ENCODE assay signal across 14 cellular contexts in genomic region chr16:86568677-86569623, GRCh38. TPM values are rescaled to one million over a fixed set of nuclear protein-coding genes. Genes with fewer than 3 reads are reported as not detected.
A peak's percentile ranks its signal among the peaks of the same experiment; 100 is the strongest.
DNase-seq lines count a peak whose midpoint lies in the region; ATAC-seq and TF ChIP-seq lines count a peak whose summit lies in the region.
"Had no signal": no experiment of that assay in that cellular context is flagged by ENCODE, and none has a peak within 500 bp of the region (broad histone marks: within the 10 kb centered on the region; RNA-seq: fewer than 3 reads in every experiment).

No MANE protein-coding gene starts in this region.

- H3K9me3 ChIP-seq in mesodermal cell (ENCODE audit: control insufficient read depth, low read length): no peaks in the 10 kb centered on the region
- no peaks in the 10 kb centered on the region for H3K9me3 ChIP-seq in vagina
- H3K9me3 ChIP-seq: transverse colon had no signal

- peaks cover 64% of the 10 kb centered on the region for H3K27me3 Mint-ChIP-seq in activated naive CD8-positive, alpha-beta T cell treated with anti-CD3 and anti-CD28 coated beads, Interleukin-2, amount 10 ng/mL, durations not matched to agents 7 days and 5 days
- H3K27me3 Mint-ChIP-seq in activated naive CD8-positive, alpha-beta T cell treated with anti-CD3 and anti-CD28 coated beads for 36 hours: peaks cover 85% of the 10 kb centered on the region

- POLR2A ChIA-PET in activated naive CD8-positive, alpha-beta T cell treated with anti-CD3 and anti-CD28 coated beads, Interleukin-2, amount 10 ng/mL, durations not matched to agents 7 days and 5 days (lab: Charles Lee): no interaction called here

- intact Hi-C loops in vagina (cut with DNase I): loop anchor here (5.0 kb wide), 2 partner anchors 113 to 483 kb away; no protein-coding TSS in a partner anchor

- DNase-seq in activated naive CD8-positive, alpha-beta T cell treated with anti-CD3 and anti-CD28 coated beads, Interleukin-2, amount 10 ng/mL, durations not matched to agents 7 days and 5 days: no peak
- no peak for DNase-seq in activated naive CD8-positive, alpha-beta T cell treated with anti-CD3 and anti-CD28 coated beads for 36 hours
- DNase-seq in dermis blood vessel endothelial cell: peak; percentile 43
- no peak for DNase-seq in vagina (ENCODE audit: extremely low spot score in 2 of 2)
- DNase-seq in NCI-H345 treated with DMSO at 0.1 percent for 48 hours (lab: John Stamatoyannopoulos, UW; ENCODE audit: unreplicated experiment): no peak
- DNase-seq in DMS114 treated with DMSO at 0.1 percent for 48 hours (lab: John Stamatoyannopoulos, UW; ENCODE audit: unreplicated experiment): no peak
- DNase-seq: activated CD4-positive, alpha-beta T cell treated with anti-CD3 and anti-CD28 coated beads, Interleukin-2, amount 50 U/mL, for 48 hours; C1 segment of cervical spinal cord; central memory CD4-positive, alpha-beta T cell; NCI-H146; transverse colon had no signal

- H3K4me1 Mint-ChIP-seq in activated naive CD8-positive, alpha-beta T cell treated with anti-CD3 and anti-CD28 coated beads, Interleukin-2, amount 10 ng/mL, durations not matched to agents 7 days and 5 days: peaks cover 2% of the 10 kb centered on the region
- H3K4me1 Mint-ChIP-seq in activated naive CD8-positive, alpha-beta T cell treated with anti-CD3 and anti-CD28 coated beads for 36 hours: peaks cover 6% of the 10 kb centered on the region

- H3K27me3 ChIP-seq in vagina: no peaks in the 10 kb centered on the region

- H3K4me1 ChIP-seq in mesodermal cell (ENCODE audit: control insufficient read depth, insufficient read depth, low read length, poor library complexity, severe bottlenecking): peaks cover 34% of the 10 kb centered on the region
- H3K4me1 ChIP-seq in vagina: peaks cover 15% of the 10 kb centered on the region

- TF ChIP-seq CTCF in vagina (IDR thresholded peaks at IDR 0.05): no peak

- H3K36me3 Mint-ChIP-seq in activated naive CD8-positive, alpha-beta T cell treated with anti-CD3 and anti-CD28 coated beads, Interleukin-2, amount 10 ng/mL, durations not matched to agents 7 days and 5 days: no peaks in the 10 kb centered on the region
- no peaks in the 10 kb centered on the region for H3K36me3 Mint-ChIP-seq in activated naive CD8-positive, alpha-beta T cell treated with anti-CD3 and anti-CD28 coated beads for 36 hours

- H3K27ac ChIP-seq in mesodermal cell (ENCODE audit: low read depth, low read length, severe bottlenecking) (no peak overlapping the region), vagina (no peak overlapping the region)
- H3K27ac ChIP-seq: transverse colon had no signal

- peaks cover 23% of the 10 kb centered on the region for H3K36me3 ChIP-seq in mesodermal cell (ENCODE audit: control insufficient read depth, insufficient read depth, low read length)
- H3K36me3 ChIP-seq in vagina: no peaks in the 10 kb centered on the region
- H3K36me3 ChIP-seq: transverse colon had no signal

- no peaks in the 10 kb centered on the region for H3K9me3 Mint-ChIP-seq in activated naive CD8-positive, alpha-beta T cell treated with anti-CD3 and anti-CD28 coated beads, Interleukin-2, amount 10 ng/mL, durations not matched to agents 7 days and 5 days
- no peaks in the 10 kb centered on the region for H3K9me3 Mint-ChIP-seq in activated naive CD8-positive, alpha-beta T cell treated with anti-CD3 and anti-CD28 coated beads for 36 hours

- ATAC-seq in activated naive CD8-positive, alpha-beta T cell treated with anti-CD3 and anti-CD28 coated beads, Interleukin-2, amount 10 ng/mL, durations not matched to agents 7 days and 5 days (ENCODE audit: low read depth): no peak
- no peak for ATAC-seq in HG03045 (IDR thresholded peaks at IDR 0.05; ENCODE audit: unreplicated experiment)

- H3K27ac Mint-ChIP-seq in activated naive CD8-positive, alpha-beta T cell treated with anti-CD3 and anti-CD28 coated beads, Interleukin-2, amount 10 ng/mL, durations not matched to agents 7 days and 5 days: peak overlapping the region; percentile 21
- no peak overlapping the region for H3K27ac Mint-ChIP-seq in activated naive CD8-positive, alpha-beta T cell treated with anti-CD3 and anti-CD28 coated beads for 36 hours

- no peak overlapping the region for H3K4me3 Mint-ChIP-seq in activated naive CD8-positive, alpha-beta T cell treated with anti-CD3 and anti-CD28 coated beads, Interleukin-2, amount 10 ng/mL, durations not matched to agents 7 days and 5 days
- H3K4me3 Mint-ChIP-seq in activated naive CD8-positive, alpha-beta T cell treated with anti-CD3 and anti-CD28 coated beads for 36 hours: no peak overlapping the region

- H3K4me3 ChIP-seq in mesodermal cell (ENCODE audit: extremely low read depth, insufficient read depth, low read length, poor library complexity, severe bottlenecking): peak overlapping the region; percentile 79
- H3K4me3 ChIP-seq in vagina: peak overlapping the region; percentile 37 to 42

- TF ChIP-seq POLR2A in vagina (IDR thresholded peaks at IDR 0.05): no peak

- WGBS in mesodermal cell (ENCODE audit: insufficient coverage in 2 of 2), 2 experiments: 2 to 6% methylated on average over 19 to 23 of the region's 33 CpGs

RNA-seq across cellular contexts. Expression of gene FOXC2, which starts 2.3 kb away (rescaled TPM):
- not detected for total RNA-seq in activated naive CD8-positive, alpha-beta T cell treated with anti-CD3 and anti-CD28 coated beads, Interleukin-2, amount 10 ng/mL, durations not matched to agents 7 days and 5 days
- total RNA-seq in activated naive CD8-positive, alpha-beta T cell treated with anti-CD3 and anti-CD28 coated beads for 36 hours: not detected
- total RNA-seq in dermis blood vessel endothelial cell (2.2 and 8.1 TPM in 2 replicates), vagina (2.7 TPM)
- polyA plus RNA-seq in mesodermal cell (2013, experiment 1 of 2): 12.3 TPM
- polyA plus RNA-seq in mesodermal cell (2013, experiment 2 of 2): 9.1 TPM
- polyA plus RNA-seq: keratinocyte had no signal

RNA-seq across cellular contexts. Expression of gene FOXL1, which starts 9.4 kb away (rescaled TPM):
- not detected for total RNA-seq in activated naive CD8-positive, alpha-beta T cell treated with anti-CD3 and anti-CD28 coated beads, Interleukin-2, amount 10 ng/mL, durations not matched to agents 7 days and 5 days
- total RNA-seq in activated naive CD8-positive, alpha-beta T cell treated with anti-CD3 and anti-CD28 coated beads for 36 hours: not detected
- total RNA-seq in dermis blood vessel endothelial cell (0.68 and 2.2 TPM in 2 replicates), vagina (0.98 TPM)
- polyA plus RNA-seq in mesodermal cell (2013, experiment 1 of 2): 3.8 TPM
- polyA plus RNA-seq in mesodermal cell (2013, experiment 2 of 2): 2.6 TPM

RNA-seq across cellular contexts. Expression of gene MTHFSD, which starts 13.9 kb away (rescaled TPM):
- 10 to 100 TPM; 33.2 to 34.6 TPM for total RNA-seq in activated naive CD8-positive, alpha-beta T cell treated with anti-CD3 and anti-CD28 coated beads, Interleukin-2, amount 10 ng/mL, durations not matched to agents 7 days and 5 days
- 10 to 100 TPM; 20.7 to 22.5 TPM for total RNA-seq in activated naive CD8-positive, alpha-beta T cell treated with anti-CD3 and anti-CD28 coated beads for 36 hours
- 14.5 and 17.7 TPM in 2 replicates for total RNA-seq in dermis blood vessel endothelial cell
- 19.2 TPM for polyA plus RNA-seq in mesodermal cell (2013, experiment 1 of 2)
- polyA plus RNA-seq in mesodermal cell (2013, experiment 2 of 2): 17.6 TPM
- total RNA-seq in vagina: 20.4 TPM

RNA-seq across cellular contexts. Expression of gene FOXF1, which starts 58.6 kb away (rescaled TPM):
- not detected for total RNA-seq in activated naive CD8-positive, alpha-beta T cell treated with anti-CD3 and anti-CD28 coated beads, Interleukin-2, amount 10 ng/mL, durations not matched to agents 7 days and 5 days
- total RNA-seq in activated naive CD8-positive, alpha-beta T cell treated with anti-CD3 and anti-CD28 coated beads for 36 hours: not detected
- total RNA-seq in dermis blood vessel endothelial cell (0.14 and 0.17 TPM in 2 replicates), vagina (26.0 TPM)
- 22.0 TPM for polyA plus RNA-seq in mesodermal cell (2013, experiment 1 of 2)
- polyA plus RNA-seq in mesodermal cell (2013, experiment 2 of 2): 26.8 TPM
- polyA plus RNA-seq: keratinocyte had no signal
